8 cellular contexts compared by ENCODE assay signal in the genomic region with DNA sequence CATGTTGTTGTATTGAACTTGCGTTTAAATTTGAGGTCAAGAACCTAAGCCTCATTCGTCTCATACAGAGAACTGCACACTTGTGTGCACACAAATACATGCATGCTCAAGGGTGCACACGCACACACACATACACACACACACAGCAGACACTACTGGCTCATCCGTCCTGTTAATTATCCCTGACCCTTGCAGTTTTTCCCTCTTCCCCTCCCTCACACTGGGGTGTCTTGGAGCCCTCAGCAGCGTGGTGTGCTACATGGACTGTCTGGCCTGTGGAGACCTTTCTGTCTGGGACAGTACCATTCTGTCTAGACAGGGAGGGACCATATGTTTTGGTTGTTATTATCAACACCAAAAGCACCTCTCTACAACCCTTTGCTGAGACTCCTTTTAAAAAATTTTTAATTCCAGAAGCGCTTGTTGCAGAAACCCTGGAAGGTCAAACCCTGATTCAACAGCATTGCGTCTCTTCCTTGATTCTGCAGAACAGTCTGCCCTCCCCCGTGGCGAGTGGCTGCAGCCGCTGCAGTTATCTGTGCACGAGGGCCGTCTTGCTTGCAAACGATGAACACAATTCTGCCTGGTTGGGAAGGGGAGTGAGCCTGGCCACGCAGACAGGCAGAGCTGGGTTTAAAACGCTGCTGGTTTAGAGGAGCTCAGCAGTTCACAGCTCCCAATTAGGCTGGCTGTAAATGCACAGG.
DNase-seq lines count a peak whose midpoint lies in the region; ATAC-seq, FAIRE-seq and TF ChIP-seq lines count a peak whose summit lies in the region.

No MANE protein-coding gene starts in this region.

- SMC1A ChIA-PET in GM12878 (lab: Charles Lee; ENCODE audit: uncharacterized antibody, unreplicated experiment): interaction anchor here (0.8 kb wide), 1 partner anchor 13 kb away, joined by 3 read pairs; no protein-coding TSS in a partner anchor

- POLR2A ChIA-PET in GM12878 (lab: Charles Lee): no interaction called here

- TF ChIP-seq EP300 in GM12878 (IDR thresholded peaks at IDR 0.05; ENCODE audit: borderline replicate concordance in 1 of 2, control insufficient read depth in 1 of 2, low read depth in 2 of 2, low read length in 2 of 2) (no peak), suprapubic skin (IDR thresholded peaks at IDR 0.05) (no peak)

- H3K27me3 ChIP-seq in GM12878 (replicated peaks in 1 of 2; ENCODE audit: control insufficient read depth in 2 of 2, insufficient read depth in 2 of 2, low read length in 1 of 2) (no peaks in the 10 kb centered on the region), suprapubic skin (no peaks in the 10 kb centered on the region)

- CTCF ChIA-PET in Calu3 (lab: Charles Lee): no interaction called here
- CTCF ChIA-PET in GM12878 (lab: Yijun Ruan, JAX): interaction anchor here (0.5 kb wide), 1 partner anchor 907 kb away, joined by 3 read pairs; no protein-coding TSS in a partner anchor

- 34% methylated on average over 15 of the region's 15 CpGs for WGBS in GM12878 (ENCODE audit: insufficient coverage, insufficient replicate concordance, low lambda C conversion rate, missing lambda C conversion rate)
- 27% methylated on average over 15 of the region's 15 CpGs for whole genome bisulfite sequencing in suprapubic skin

- intact Hi-C loops in Calu3 (cut with micrococcal nuclease; ENCODE audit: unreplicated experiment): no loop called here
- intact Hi-C loops in GM12878 (cut with micrococcal nuclease; ENCODE audit: unreplicated experiment): no loop called here

- H3K27ac Mint-ChIP-seq in Calu3 (ENCODE audit: unreplicated experiment): no peak overlapping the region

- TF ChIP-seq POLR2A in GM12878 (IDR thresholded peaks at IDR 0.05; ENCODE audit: low read depth, low read length) (no peak), suprapubic skin (IDR thresholded peaks at IDR 0.05) (no peak)

- no peak overlapping the region for H2AFZ ChIP-seq in GM12878 (ENCODE audit: control insufficient read depth, low read depth, low read length)

- peak; percentile 0 for DNase-seq in Calu3
- DNase-seq in NCI-H2107 (lab: John Stamatoyannopoulos, UW): peak; percentile 11
- no peak for DNase-seq in GM12878 (ENCODE audit: low read depth, low spot score)
- DNase-seq in left kidney (ENCODE audit: low read depth, low spot score): peak; percentile 94
- DNase-seq in activated naive CD4-positive, alpha-beta T cell treated with anti-CD3 and anti-CD28 coated beads, Interleukin-2, amount 50 U/mL, for 16 hours: no peak
- no peak for DNase-seq in stimulated activated CD4-positive, alpha-beta T cell treated with anti-CD3 and anti-CD28 coated beads, Interleukin-4, amount 100 ng/mL, for 4 hours
- DNase-seq in NCI-H2227 treated with DMSO at 0.1 percent for 48 hours (lab: John Stamatoyannopoulos, UW): no peak
- DNase-seq in suprapubic skin (ENCODE audit: low spot score in 2 of 2): no peak

- H3K4me1 ChIP-seq in GM12878 (ENCODE audit: control insufficient read depth, insufficient read depth, low read length): no peaks in the 10 kb centered on the region
- H3K4me1 ChIP-seq in suprapubic skin: no peaks in the 10 kb centered on the region

- in situ Hi-C loops in GM12878 (cut with MboI): no loop called here

- H3K36me3 ChIP-seq in GM12878 (ENCODE audit: control insufficient read depth in 2 of 2, insufficient read depth in 2 of 2, low read length in 1 of 2): no peaks in the 10 kb centered on the region
- no peaks in the 10 kb centered on the region for H3K36me3 ChIP-seq in suprapubic skin

- no TSS peak for BruUV-seq in Calu3 (replicated peaks; lab: Mats Ljungman, UMichigan)
- BruUV-seq in GM12878 (replicated peaks; lab: Mats Ljungman, UMichigan): no TSS peak

- no peaks in the 10 kb centered on the region for H3K79me2 ChIP-seq in GM12878 (ENCODE audit: control insufficient read depth, insufficient read depth, low read length)

- no peaks in the 10 kb centered on the region for H3K9me3 Mint-ChIP-seq in Calu3 (ENCODE audit: low read depth, unreplicated experiment)

- H3K4me3 ChIP-seq in GM12878: no peak overlapping the region
- no peak overlapping the region for H3K4me3 ChIP-seq in suprapubic skin

- FAIRE-seq in GM12878 (lab: Jason Lieb, UNC): no peak

- no peak overlapping the region for H3K9ac ChIP-seq in GM12878 (ENCODE audit: control insufficient read depth, insufficient read depth, low read length)

- H3K36me3 Mint-ChIP-seq in Calu3 (ENCODE audit: insufficient read depth, unreplicated experiment): no peaks in the 10 kb centered on the region

- peak; percentile 54 for ATAC-seq in GM12878

- H3K9me3 ChIP-seq in GM12878 (replicated peaks; ENCODE audit: control insufficient read depth, insufficient read depth, low read length) (no peaks in the 10 kb centered on the region), suprapubic skin (no peaks in the 10 kb centered on the region)

- H3K27me3 Mint-ChIP-seq in Calu3 (ENCODE audit: unreplicated experiment): no peaks in the 10 kb centered on the region

- TF ChIP-seq CTCF in Calu3 (IDR thresholded peaks at IDR 0.05; ENCODE audit: unreplicated experiment) (no peak), GM12878 (IDR thresholded peaks at IDR 0.05 in 2 of 3, conservative IDR thresholded peaks at IDR 0.05 in 1 of 3; ENCODE audit: control insufficient read depth in 2 of 3, extremely low read depth in 1 of 3, insufficient read depth in 1 of 3, low read depth in 3 of 3, low read length in 3 of 3) (no peak), suprapubic skin (IDR thresholded peaks at IDR 0.05) (no peak)

- no peak overlapping the region for H3K4me3 Mint-ChIP-seq in Calu3 (ENCODE audit: low read depth, unreplicated experiment)

- no peak overlapping the region for H3K4me2 ChIP-seq in GM12878 (ENCODE audit: control insufficient read depth, insufficient read depth)

- no peak for TF ChIP-seq RAD21 in GM12878 (IDR thresholded peaks at IDR 0.05; ENCODE audit: insufficient read depth, low read depth, low read length)

- H4K20me1 ChIP-seq in GM12878 (ENCODE audit: control insufficient read depth, insufficient read depth): no peaks in the 10 kb centered on the region

- H3K27ac ChIP-seq in GM12878 (ENCODE audit: control insufficient read depth, insufficient read depth) (no peak overlapping the region), suprapubic skin (no peak overlapping the region)

- peaks cover 7% of the 10 kb centered on the region for H3K4me1 Mint-ChIP-seq in Calu3 (ENCODE audit: low read depth, unreplicated experiment)

- RAD21 ChIA-PET in GM12878 (lab: Charles Lee; ENCODE audit: unreplicated experiment): no interaction called here

TF ChIP-seq in GM12878, 131 proteins besides CTCF, POLR2A, EP300 and RAD21:
- TF ChIP-seq CHD1 (IDR thresholded peaks at IDR 0.05; ENCODE audit: low read depth, low read length): peak; percentile 86; the same call in 1 of the 2 replicates
- peak; percentile 75 for TF ChIP-seq ATF7 (IDR thresholded peaks at IDR 0.05; ENCODE audit: low read depth)
- TF ChIP-seq, protein P1, sequence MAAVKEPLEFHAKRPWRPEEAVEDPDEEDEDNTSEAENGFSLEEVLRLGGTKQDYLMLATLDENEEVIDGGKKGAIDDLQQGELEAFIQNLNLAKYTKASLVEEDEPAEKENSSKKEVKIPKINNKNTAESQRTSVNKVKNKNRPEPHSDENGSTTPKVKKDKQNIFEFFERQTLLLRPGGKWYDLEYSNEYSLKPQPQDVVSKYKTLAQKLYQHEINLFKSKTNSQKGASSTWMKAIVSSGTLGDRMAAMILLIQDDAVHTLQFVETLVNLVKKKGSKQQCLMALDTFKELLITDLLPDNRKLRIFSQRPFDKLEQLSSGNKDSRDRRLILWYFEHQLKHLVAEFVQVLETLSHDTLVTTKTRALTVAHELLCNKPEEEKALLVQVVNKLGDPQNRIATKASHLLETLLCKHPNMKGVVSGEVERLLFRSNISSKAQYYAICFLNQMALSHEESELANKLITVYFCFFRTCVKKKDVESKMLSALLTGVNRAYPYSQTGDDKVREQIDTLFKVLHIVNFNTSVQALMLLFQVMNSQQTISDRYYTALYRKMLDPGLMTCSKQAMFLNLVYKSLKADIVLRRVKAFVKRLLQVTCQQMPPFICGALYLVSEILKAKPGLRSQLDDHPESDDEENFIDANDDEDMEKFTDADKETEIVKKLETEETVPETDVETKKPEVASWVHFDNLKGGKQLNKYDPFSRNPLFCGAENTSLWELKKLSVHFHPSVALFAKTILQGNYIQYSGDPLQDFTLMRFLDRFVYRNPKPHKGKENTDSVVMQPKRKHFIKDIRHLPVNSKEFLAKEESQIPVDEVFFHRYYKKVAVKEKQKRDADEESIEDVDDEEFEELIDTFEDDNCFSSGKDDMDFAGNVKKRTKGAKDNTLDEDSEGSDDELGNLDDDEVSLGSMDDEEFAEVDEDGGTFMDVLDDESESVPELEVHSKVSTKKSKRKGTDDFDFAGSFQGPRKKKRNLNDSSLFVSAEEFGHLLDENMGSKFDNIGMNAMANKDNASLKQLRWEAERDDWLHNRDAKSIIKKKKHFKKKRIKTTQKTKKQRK (IDR thresholded peaks at IDR 0.05; ENCODE audit: low read depth, low read length): no peak
- no peak for TF ChIP-seq MYC (IDR thresholded peaks at IDR 0.05; ENCODE audit: insufficient read depth, insufficient read length, insufficient replicate concordance, low read length, severe bottlenecking)
- TF ChIP-seq, protein P2, sequence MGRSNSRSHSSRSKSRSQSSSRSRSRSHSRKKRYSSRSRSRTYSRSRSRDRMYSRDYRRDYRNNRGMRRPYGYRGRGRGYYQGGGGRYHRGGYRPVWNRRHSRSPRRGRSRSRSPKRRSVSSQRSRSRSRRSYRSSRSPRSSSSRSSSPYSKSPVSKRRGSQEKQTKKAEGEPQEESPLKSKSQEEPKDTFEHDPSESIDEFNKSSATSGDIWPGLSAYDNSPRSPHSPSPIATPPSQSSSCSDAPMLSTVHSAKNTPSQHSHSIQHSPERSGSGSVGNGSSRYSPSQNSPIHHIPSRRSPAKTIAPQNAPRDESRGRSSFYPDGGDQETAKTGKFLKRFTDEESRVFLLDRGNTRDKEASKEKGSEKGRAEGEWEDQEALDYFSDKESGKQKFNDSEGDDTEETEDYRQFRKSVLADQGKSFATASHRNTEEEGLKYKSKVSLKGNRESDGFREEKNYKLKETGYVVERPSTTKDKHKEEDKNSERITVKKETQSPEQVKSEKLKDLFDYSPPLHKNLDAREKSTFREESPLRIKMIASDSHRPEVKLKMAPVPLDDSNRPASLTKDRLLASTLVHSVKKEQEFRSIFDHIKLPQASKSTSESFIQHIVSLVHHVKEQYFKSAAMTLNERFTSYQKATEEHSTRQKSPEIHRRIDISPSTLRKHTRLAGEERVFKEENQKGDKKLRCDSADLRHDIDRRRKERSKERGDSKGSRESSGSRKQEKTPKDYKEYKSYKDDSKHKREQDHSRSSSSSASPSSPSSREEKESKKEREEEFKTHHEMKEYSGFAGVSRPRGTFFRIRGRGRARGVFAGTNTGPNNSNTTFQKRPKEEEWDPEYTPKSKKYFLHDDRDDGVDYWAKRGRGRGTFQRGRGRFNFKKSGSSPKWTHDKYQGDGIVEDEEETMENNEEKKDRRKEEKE (IDR thresholded peaks at IDR 0.05): peak; percentile 80; the same call in 1 of the 2 replicates
- no peak for TF ChIP-seq ZNF274 (IDR thresholded peaks at IDR 0.05; ENCODE audit: insufficient read depth, insufficient read length)
- TF ChIP-seq FOXK2 (IDR thresholded peaks at IDR 0.05): peak; percentile 77

Comparison
In these comparisons a context has a peak if more than half of its experiments do, and no peak if none do; other contexts are left out.
1. DNase-seq: peak in Calu3 (single experiment), NCI-H2107 (single experiment) and left kidney (single experiment); none in GM12878 (single experiment), activated naive CD4-positive, alpha-beta T cell treated with anti-CD3 and anti-CD28 coated beads, Interleukin-2, amount 50 U/mL, for 16 hours (single experiment), stimulated activated CD4-positive, alpha-beta T cell treated with anti-CD3 and anti-CD28 coated beads, Interleukin-4, amount 100 ng/mL, for 4 hours (0 of 2), NCI-H2227 treated with DMSO at 0.1 percent for 48 hours (single experiment) and suprapubic skin (0 of 2).